1 cellular context compared by ENCODE assay signal in genomic region chr7:20330797-20331230, GRCh38.
TF ChIP-seq lines count a peak whose summit lies in the region.

ITGB8 (plus strand) TSS chr7:20330900; CDS start chr7:20331807, 907 bp downstream.

TF ChIP-seq in HepG2, 621 proteins besides CTCF, POLR2A, EP300 and RAD21 (continued from another document):
- TF ChIP-seq, protein P1, sequence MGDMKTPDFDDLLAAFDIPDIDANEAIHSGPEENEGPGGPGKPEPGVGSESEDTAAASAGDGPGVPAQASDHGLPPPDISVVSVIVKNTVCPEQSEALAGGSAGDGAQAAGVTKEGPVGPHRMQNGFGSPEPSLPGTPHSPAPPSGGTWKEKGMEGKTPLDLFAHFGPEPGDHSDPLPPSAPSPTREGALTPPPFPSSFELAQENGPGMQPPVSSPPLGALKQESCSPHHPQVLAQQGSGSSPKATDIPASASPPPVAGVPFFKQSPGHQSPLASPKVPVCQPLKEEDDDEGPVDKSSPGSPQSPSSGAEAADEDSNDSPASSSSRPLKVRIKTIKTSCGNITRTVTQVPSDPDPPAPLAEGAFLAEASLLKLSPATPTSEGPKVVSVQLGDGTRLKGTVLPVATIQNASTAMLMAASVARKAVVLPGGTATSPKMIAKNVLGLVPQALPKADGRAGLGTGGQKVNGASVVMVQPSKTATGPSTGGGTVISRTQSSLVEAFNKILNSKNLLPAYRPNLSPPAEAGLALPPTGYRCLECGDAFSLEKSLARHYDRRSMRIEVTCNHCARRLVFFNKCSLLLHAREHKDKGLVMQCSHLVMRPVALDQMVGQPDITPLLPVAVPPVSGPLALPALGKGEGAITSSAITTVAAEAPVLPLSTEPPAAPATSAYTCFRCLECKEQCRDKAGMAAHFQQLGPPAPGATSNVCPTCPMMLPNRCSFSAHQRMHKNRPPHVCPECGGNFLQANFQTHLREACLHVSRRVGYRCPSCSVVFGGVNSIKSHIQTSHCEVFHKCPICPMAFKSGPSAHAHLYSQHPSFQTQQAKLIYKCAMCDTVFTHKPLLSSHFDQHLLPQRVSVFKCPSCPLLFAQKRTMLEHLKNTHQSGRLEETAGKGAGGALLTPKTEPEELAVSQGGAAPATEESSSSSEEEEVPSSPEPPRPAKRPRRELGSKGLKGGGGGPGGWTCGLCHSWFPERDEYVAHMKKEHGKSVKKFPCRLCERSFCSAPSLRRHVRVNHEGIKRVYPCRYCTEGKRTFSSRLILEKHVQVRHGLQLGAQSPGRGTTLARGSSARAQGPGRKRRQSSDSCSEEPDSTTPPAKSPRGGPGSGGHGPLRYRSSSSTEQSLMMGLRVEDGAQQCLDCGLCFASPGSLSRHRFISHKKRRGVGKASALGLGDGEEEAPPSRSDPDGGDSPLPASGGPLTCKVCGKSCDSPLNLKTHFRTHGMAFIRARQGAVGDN (CRISPR knock-in tag; IDR thresholded peaks at IDR 0.05): peak; percentile 40
- TF ChIP-seq CREB1 (IDR thresholded peaks at IDR 0.05) (no peak), CREB1 (CRISPR knock-in tag; IDR thresholded peaks at IDR 0.05) (no peak), KLF13 (CRISPR knock-in tag; IDR thresholded peaks at IDR 0.05) (no peak)
